ENCODE assay signal across 34 cellular contexts in the genomic region with DNA sequence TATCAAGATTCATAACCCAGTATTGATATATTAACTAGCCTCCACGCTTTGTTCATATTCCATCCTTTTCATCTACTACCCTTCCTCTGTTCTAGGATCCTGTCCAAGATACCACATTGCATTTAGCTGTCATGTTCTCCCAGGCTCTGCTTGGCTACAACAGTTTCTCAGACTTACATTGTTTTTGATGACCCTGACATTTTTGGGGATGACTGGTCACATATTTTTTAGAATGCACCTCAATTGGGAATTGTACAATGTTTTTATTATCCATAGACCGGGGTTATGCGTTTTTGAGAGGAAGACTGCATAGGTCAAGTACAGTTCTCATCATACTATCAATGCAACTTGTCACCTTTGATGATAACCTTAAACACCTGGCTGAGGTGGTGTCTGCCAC.
A peak's percentile ranks its signal among the peaks of the same experiment; 100 is the strongest.
DNase-seq lines count a peak whose midpoint lies in the region; ATAC-seq, FAIRE-seq and TF ChIP-seq lines count a peak whose summit lies in the region.
"Had no signal": no experiment of that assay in that cellular context is flagged by ENCODE, and none has a peak within 500 bp of the region (broad histone marks: within the 10 kb centered on the region; RNA-seq: fewer than 3 reads in every experiment).

No MANE protein-coding gene starts in this region.

- TF ChIP-seq CTCF in HepG2 (CRISPR knock-in tag; IDR thresholded peaks at IDR 0.05) = no peak
- TF ChIP-seq CTCF in right lobe of liver (IDR thresholded peaks at IDR 0.05) = no peak
- TF ChIP-seq CTCF in A549 (IDR thresholded peaks at IDR 0.05) = no peak
- no peak for TF ChIP-seq CTCF in neural crest cell (conservative IDR thresholded peaks at IDR 0.05)

- H3K9me3 Mint-ChIP-seq in neural crest cell = peaks cover 10% of the 10 kb centered on the region

- POLR2A ChIA-PET in HepG2 (lab: Yijun Ruan, JAX) (no interaction called here), A549 (lab: Yijun Ruan, JAX) (no interaction called here)

- in situ Hi-C loops in HepG2 (cut with HindIII; ENCODE audit: extremely low pct_ligation_motif_present, low pct_unique_long_range_greater_than_20kb) = no loop called here

- H3K36me3 ChIP-seq in HepG2 (replicated peaks in 1 of 2; ENCODE audit: control insufficient read depth in 1 of 2, insufficient read depth in 2 of 2, low read length in 2 of 2) (no peaks in the 10 kb centered on the region), right lobe of liver (no peaks in the 10 kb centered on the region)
- H3K36me3 ChIP-seq: BE2C; BLaER1; BLaER1 treated with 17β-estradiol and CSF1 and Interleukin-3, amounts not matched to agents 10 nM and 100 nM had no signal

- no peak overlapping the region for H3K9ac ChIP-seq in HepG2 (ENCODE audit: insufficient read depth, low read depth, low read length)
- H3K9ac ChIP-seq: BLaER1; BLaER1 treated with 17β-estradiol and CSF1 and Interleukin-3, amounts not matched to agents 10 nM and 100 nM had no signal

- intact Hi-C loops in HepG2 (cut with micrococcal nuclease; ENCODE audit: unreplicated experiment) = no loop called here
- intact Hi-C loops in right lobe of liver (cut with DNase I) = no loop called here

- H2AFZ ChIP-seq in HepG2 (ENCODE audit: low read length) = no peak overlapping the region

- no TSS peak for BruUV-seq in HepG2 (replicated peaks; lab: Mats Ljungman, UMichigan)

- no peak for FAIRE-seq in HepG2 (lab: Jason Lieb, UNC)
- FAIRE-seq in A549 (lab: Jason Lieb, UNC) = no peak
- FAIRE-seq: A204.1, D721Med had no signal

- H3K4me2 ChIP-seq in HepG2 (ENCODE audit: low read depth, low read length) (no peak overlapping the region), A549 (no peak overlapping the region)
- H3K4me2 ChIP-seq: BLaER1; BLaER1 treated with 17β-estradiol and CSF1 and Interleukin-3, amounts not matched to agents 10 nM and 100 nM had no signal

- no peaks in the 10 kb centered on the region for H3K36me3 Mint-ChIP-seq in neural crest cell (ENCODE audit: low read depth)
- H3K36me3 Mint-ChIP-seq: CD14-positive monocyte; CD4-positive, alpha-beta memory T cell; CD4-positive, CD25-positive, alpha-beta regulatory T cell; CD8-positive, alpha-beta memory T cell; CD8-positive, alpha-beta T cell had no signal

- no peak for ATAC-seq in HepG2
- ATAC-seq in right lobe of liver = no peak
- ATAC-seq in A549 = no peak
- no peak for ATAC-seq in GM18511 (IDR thresholded peaks at IDR 0.05; ENCODE audit: unreplicated experiment)
- ATAC-seq: CD8-positive, alpha-beta T cell had no signal

- H3K9me3 ChIP-seq in HepG2 (ENCODE audit: low read length) (no peaks in the 10 kb centered on the region), right lobe of liver (no peaks in the 10 kb centered on the region), A549 (no peaks in the 10 kb centered on the region)
- H3K9me3 ChIP-seq: BE2C, Caco-2 had no signal

- H4K20me1 ChIP-seq in HepG2 (ENCODE audit: insufficient read depth, low read length) = no peaks in the 10 kb centered on the region
- H4K20me1 ChIP-seq: BLaER1; BLaER1 treated with 17β-estradiol and CSF1 and Interleukin-3, amounts not matched to agents 10 nM and 100 nM had no signal

- CTCF ChIA-PET in HepG2 (lab: Yijun Ruan, JAX; ENCODE audit: low intra/inter-chr PET ratio, low total read pairs) = no interaction called here
- CTCF ChIA-PET in A549 (lab: Yijun Ruan, JAX) = no interaction called here

- no peaks in the 10 kb centered on the region for H3K27me3 Mint-ChIP-seq in neural crest cell (ENCODE audit: low read depth)
- H3K27me3 Mint-ChIP-seq: B cell; CD4-positive, alpha-beta memory T cell; CD4-positive, alpha-beta T cell; CD4-positive, CD25-positive, alpha-beta regulatory T cell; CD8-positive, alpha-beta memory T cell had no signal

- H3K27ac ChIP-seq in HepG2 (ENCODE audit: extremely low read length, insufficient read depth, low read length) = no peak overlapping the region
- H3K27ac ChIP-seq in right lobe of liver = no peak overlapping the region
- no peak overlapping the region for H3K27ac ChIP-seq in A549
- H3K27ac ChIP-seq: 22Rv1; BLaER1; BLaER1 treated with 17β-estradiol and CSF1 and Interleukin-3, amounts not matched to agents 10 nM and 100 nM; C4-2B had no signal

- H3K4me1 ChIP-seq in HepG2 (ENCODE audit: insufficient read depth, low read length) (no peaks in the 10 kb centered on the region), right lobe of liver (no peaks in the 10 kb centered on the region), A549 (no peaks in the 10 kb centered on the region)
- H3K4me1 ChIP-seq: BE2C; BLaER1; BLaER1 treated with 17β-estradiol and CSF1 and Interleukin-3, amounts not matched to agents 10 nM and 100 nM; Caco-2 had no signal

- TF ChIP-seq POLR2A in HepG2 (IDR thresholded peaks at IDR 0.05; ENCODE audit: insufficient read depth in 1 of 2, low read depth in 2 of 2, low read length in 2 of 2) = no peak
- no peak for TF ChIP-seq POLR2A in right lobe of liver (IDR thresholded peaks at IDR 0.05)
- TF ChIP-seq POLR2A in A549 (IDR thresholded peaks at IDR 0.05; ENCODE audit: low read length) = no peak

- H3K4me1 Mint-ChIP-seq in neural crest cell = peaks cover 3% of the 10 kb centered on the region
- H3K4me1 Mint-ChIP-seq: B cell; CD14-positive monocyte; CD4-positive, alpha-beta memory T cell; CD4-positive, CD25-positive, alpha-beta regulatory T cell; CD8-positive, alpha-beta memory T cell had no signal

- DNase-seq in HepG2 (ENCODE audit: low spot score) (no peak), right lobe of liver (no peak), A549 (ENCODE audit: low read depth in 1 of 2, low spot score in 1 of 2) (no peak), neural crest cell (ENCODE audit: low read depth, low spot score) (no peak)
- DNase-seq in activated T-cell treated with anti-CD3 and anti-CD28 coated beads, Interleukin-2, amount 50 U/mL, for 1 hour = no peak
- DNase-seq: 8988T; ACHN; AML-193; BE2C; C1 segment of cervical spinal cord; Caco-2; Calu3; CD4-positive, alpha-beta memory T cell; CD4-positive, alpha-beta T cell; CD4-positive, CD25-positive, alpha-beta regulatory T cell; CD8-positive, alpha-beta memory T cell; CD8-positive, alpha-beta T cell; COR-L47; DMS 273 treated with DMSO at 0.1 percent for 48 hours; DMS153; DMS53; DMS79; DMS79 treated with DMSO at 0.1 percent for 48 hours; DND-41; EL had no signal

- peak overlapping the region; percentile 9 for H3K27ac Mint-ChIP-seq in neural crest cell (ENCODE audit: unreplicated experiment)
- H3K27ac Mint-ChIP-seq: B cell; CD14-positive monocyte; CD4-positive, alpha-beta memory T cell; CD4-positive, alpha-beta T cell; CD4-positive, CD25-positive, alpha-beta regulatory T cell; CD8-positive, alpha-beta memory T cell; CD8-positive, alpha-beta T cell had no signal

- H3K27me3 ChIP-seq in HepG2 (ENCODE audit: control insufficient read depth in 1 of 2, insufficient read depth in 2 of 2, low read length in 2 of 2) = no peaks in the 10 kb centered on the region
- no peaks in the 10 kb centered on the region for H3K27me3 ChIP-seq in right lobe of liver
- H3K27me3 ChIP-seq: BE2C; BLaER1; BLaER1 treated with 17β-estradiol and CSF1 and Interleukin-3, amounts not matched to agents 10 nM and 100 nM had no signal

- no peak for TF ChIP-seq RAD21 in HepG2 (CRISPR knock-in tag; IDR thresholded peaks at IDR 0.05)
- TF ChIP-seq RAD21 in A549 (conservative IDR thresholded peaks at IDR 0.05 in 1 of 2, IDR thresholded peaks at IDR 0.05 in 1 of 2) = no peak

- WGBS in HepG2 (ENCODE audit: low lambda C conversion rate) = 2% methylated on average over 3 of the region's 3 CpGs
- whole genome bisulfite sequencing in right lobe of liver (ENCODE audit: insufficient coverage, low coverage, low lambda C conversion rate, missing lambda C conversion rate) = 40% methylated on average over 3 of the region's 3 CpGs
- WGBS in A549 (ENCODE audit: missing lambda C conversion rate) = 3% methylated on average over 3 of the region's 3 CpGs

- H3K4me3 Mint-ChIP-seq in neural crest cell = no peak overlapping the region
- H3K4me3 Mint-ChIP-seq: B cell; CD14-positive monocyte; CD4-positive, alpha-beta memory T cell; CD4-positive, alpha-beta T cell; CD8-positive, alpha-beta memory T cell; CD8-positive, alpha-beta T cell had no signal

- TF ChIP-seq EP300 in HepG2 (IDR thresholded peaks at IDR 0.05; ENCODE audit: low read depth in 2 of 2, low read length in 2 of 2) = no peak
- TF ChIP-seq EP300 in HepG2 (CRISPR knock-in tag; IDR thresholded peaks at IDR 0.05; ENCODE audit: borderline replicate concordance) = no peak
- no peak for TF ChIP-seq EP300 in A549 (IDR thresholded peaks at IDR 0.05)

- no peaks in the 10 kb centered on the region for H3K79me2 ChIP-seq in HepG2 (ENCODE audit: insufficient read depth, low read length)

- H3K4me3 ChIP-seq in HepG2 (replicated peaks in 1 of 3; ENCODE audit: insufficient read depth in 1 of 3, low read depth in 2 of 3, low read length in 3 of 3) (no peak overlapping the region), right lobe of liver (no peak overlapping the region), A549 (no peak overlapping the region)
- H3K4me3 ChIP-seq: BLaER1; BLaER1 treated with 17β-estradiol and CSF1 and Interleukin-3, amounts not matched to agents 10 nM and 100 nM had no signal

TF ChIP-seq in HepG2, 621 proteins besides CTCF, POLR2A, EP300 and RAD21:
- TF ChIP-seq ZNF256 (CRISPR knock-in tag; conservative IDR thresholded peaks at IDR 0.05) (no peak), MAFK (conservative IDR thresholded peaks at IDR 0.05 in 1 of 2, IDR thresholded peaks at IDR 0.05 in 1 of 2; ENCODE audit: low read length in 2 of 2) (peak; percentile 15 to 54; a peak in 1 of 4 replicates), MAFF (IDR thresholded peaks at IDR 0.05; ENCODE audit: low read depth, low read length) (peak; percentile 15; the same call in 1 of the 2 replicates)

TF ChIP-seq in A549, 52 proteins besides CTCF, POLR2A, EP300 and RAD21:
- TF ChIP-seq MAFK (IDR thresholded peaks at IDR 0.05; ENCODE audit: partially characterized antibody) (peak; percentile 53), ESRRA (IDR thresholded peaks at IDR 0.05; ENCODE audit: borderline replicate concordance, low read length) (no peak)
TF ChIP-seq in A549: peak in this region for 1.
